8 cellular contexts compared by ENCODE assay signal in genomic region chr21:45612096-45613019, GRCh38. TPM values are rescaled to one million over a fixed set of nuclear protein-coding genes. Genes with fewer than 3 reads are reported as not detected.
DNase-seq lines count a peak whose midpoint lies in the region; ATAC-seq and TF ChIP-seq lines count a peak whose summit lies in the region.

No MANE protein-coding gene starts in this region.

- TF ChIP-seq CTCF in choroid plexus epithelial cell (conservative IDR thresholded peaks at IDR 0.05; ENCODE audit: low read depth, low read length), result no peak

- DNase-seq in Daoy (ENCODE audit: low read depth) (peak; percentile 87), NCI-H446 (lab: John Stamatoyannopoulos, UW) (peak; percentile 31 to 61), choroid plexus epithelial cell (ENCODE audit: low read depth) (peak; percentile 82), posterior cingulate gyrus (peak in 6 of 10 donors; percentile 40 to 91 (median 75)), COLO668 (lab: John Stamatoyannopoulos, UW; ENCODE audit: unreplicated experiment) (no peak), DMS153 treated with DMSO at 0.1 percent for 48 hours (lab: John Stamatoyannopoulos, UW; ENCODE audit: unreplicated experiment) (no peak)

- H3K4me3 ChIP-seq in choroid plexus epithelial cell (ENCODE audit: low read depth, low read length), result no peak overlapping the region

- intact Hi-C loops in posterior cingulate gyrus (cut with DNase I), result no loop called here

- ATAC-seq in HG03280 (IDR thresholded peaks at IDR 0.05; ENCODE audit: unreplicated experiment), result no peak
- ATAC-seq in HG03135 (IDR thresholded peaks at IDR 0.05; ENCODE audit: unreplicated experiment), result no peak

RNA-seq across cellular contexts. Expression of gene PCBP3, which starts 31.2 kb away (rescaled TPM):
- total RNA-seq in Daoy (2014; rRNA removed; shearing (Covaris generic)), result 2.1 and 8.1 TPM in 2 replicates

Comparison
In these comparisons a context has a peak if more than half of its experiments do, and no peak if none do; other contexts are left out.
1. DNase-seq: peak in Daoy (single experiment), NCI-H446 (2 of 2), choroid plexus epithelial cell (single experiment) and posterior cingulate gyrus (6 of 10); none in COLO668 (single experiment) and DMS153 treated with DMSO at 0.1 percent for 48 hours (single experiment).